9 cellular contexts compared by ENCODE assay signal in genomic region chr18:54359233-54359632, GRCh38. TPM values are rescaled to one million over a fixed set of nuclear protein-coding genes. Genes with fewer than 3 reads are reported as not detected.
A peak's percentile ranks its signal among the peaks of the same experiment; 100 is the strongest.
DNase-seq lines count a peak whose midpoint lies in the region; ATAC-seq and TF ChIP-seq lines count a peak whose summit lies in the region.
"Had no signal": no experiment of that assay in that cellular context is flagged by ENCODE, and none has a peak within 500 bp of the region (broad histone marks: within the 10 kb centered on the region; RNA-seq: fewer than 3 reads in every experiment).

No MANE protein-coding gene starts in this region.

- H3K27ac Mint-ChIP-seq in activated CD8-positive, alpha-beta T cell treated with anti-CD3 and anti-CD28 coated beads for 36 hours, result no peak overlapping the region
- H3K27ac Mint-ChIP-seq in type B pancreatic cell, result no peak overlapping the region

- peak overlapping the region; percentile 98 for H3K4me3 Mint-ChIP-seq in activated CD8-positive, alpha-beta T cell treated with anti-CD3 and anti-CD28 coated beads for 36 hours
- H3K4me3 Mint-ChIP-seq in type B pancreatic cell, result peak overlapping the region; percentile 99

- H3K27me3 Mint-ChIP-seq in activated CD8-positive, alpha-beta T cell treated with anti-CD3 and anti-CD28 coated beads for 36 hours, result peaks cover 3% of the 10 kb centered on the region
- H3K27me3 Mint-ChIP-seq in type B pancreatic cell, result peaks cover 2% of the 10 kb centered on the region

- H3K36me3 ChIP-seq in heart left ventricle, result no peaks in the 10 kb centered on the region

- H3K9me3 ChIP-seq in heart left ventricle, result no peaks in the 10 kb centered on the region

- intact Hi-C loops in heart left ventricle (cut with DNase I) (loop anchor here in 5 of 10 donors (5.0 to 10.0 kb wide), 2 partner anchors 87 to 134 kb away; partner anchors contain the start of gene MBD2 (in 5 of the 5)), cardiac septum (cut with DNase I) (loop anchor here (5.0 kb wide), 1 partner anchor 137 kb away; the partner anchor contains the start of gene MBD2)
- intact Hi-C loops in activated CD8-positive, alpha-beta T cell treated with anti-CD3 and anti-CD28 coated beads for 36 hours (cut with micrococcal nuclease), result loop anchor here (5.0 to 10.0 kb wide), 2 partner anchors 72 to 184 kb away; no protein-coding TSS in a partner anchor

- POLR2A ChIA-PET in activated CD8-positive, alpha-beta T cell treated with anti-CD3 and anti-CD28 coated beads for 36 hours (lab: Charles Lee), result no interaction called here

- ATAC-seq in heart left ventricle, result no peak
- ATAC-seq in activated CD8-positive, alpha-beta T cell treated with anti-CD3 and anti-CD28 coated beads for 36 hours, result no peak
- ATAC-seq in GM21786 (IDR thresholded peaks at IDR 0.05; ENCODE audit: unreplicated experiment), result no peak

- peaks cover 0 to 15% (median 7%) of the 10 kb centered on the region in 12 donors for H3K4me1 ChIP-seq in heart left ventricle

- WGBS in heart left ventricle, 4 donors, result 73 to 74% (median 74%) methylated on average over 6 of the region's 6 CpGs

- H3K9me3 Mint-ChIP-seq in activated CD8-positive, alpha-beta T cell treated with anti-CD3 and anti-CD28 coated beads for 36 hours, result no peaks in the 10 kb centered on the region
- no peaks in the 10 kb centered on the region for H3K9me3 Mint-ChIP-seq in type B pancreatic cell

- peak overlapping the region in 8 of 12 donors; percentile 69 to 88 (median 78) for H3K4me3 ChIP-seq in heart left ventricle

- H3K27me3 ChIP-seq in heart left ventricle, result no peaks in the 10 kb centered on the region

- no peak overlapping the region for H3K27ac ChIP-seq in heart left ventricle

- H3K36me3 Mint-ChIP-seq in activated CD8-positive, alpha-beta T cell treated with anti-CD3 and anti-CD28 coated beads for 36 hours (ENCODE audit: low read depth), result peaks cover 3% of the 10 kb centered on the region
- H3K36me3 Mint-ChIP-seq in type B pancreatic cell, result peaks cover 14% of the 10 kb centered on the region

- no peak for TF ChIP-seq POLR2A in heart left ventricle (IDR thresholded peaks at IDR 0.05)

- H3K4me1 Mint-ChIP-seq in activated CD8-positive, alpha-beta T cell treated with anti-CD3 and anti-CD28 coated beads for 36 hours (ENCODE audit: low read depth), result peaks cover 9% of the 10 kb centered on the region
- H3K4me1 Mint-ChIP-seq in type B pancreatic cell (ENCODE audit: unreplicated experiment), result peaks cover 7% of the 10 kb centered on the region

- CTCF ChIA-PET in activated CD8-positive, alpha-beta T cell treated with anti-CD3 and anti-CD28 coated beads for 36 hours (lab: Charles Lee), result interaction anchor here (1.1 to 4.1 kb wide), 3 partner anchors 32 to 312 kb away, joined by 3 to 20 read pairs (median 7); partner anchors contain the start of gene POLI

- no peak for TF ChIP-seq CTCF in heart left ventricle (IDR thresholded peaks at IDR 0.05)
- no peak for TF ChIP-seq CTCF in activated CD8-positive, alpha-beta T cell treated with anti-CD3 and anti-CD28 coated beads for 36 hours (IDR thresholded peaks at IDR 0.05)
- TF ChIP-seq CTCF in type B pancreatic cell (conservative IDR thresholded peaks at IDR 0.05), result no peak

- DNase-seq in heart left ventricle (no peak), cardiac septum (ENCODE audit: low spot score) (no peak), iris pigment epithelial cell (ENCODE audit: low read depth) (peak; percentile 17), type B pancreatic cell (ENCODE audit: extremely low spot score, unreplicated experiment) (no peak), NCI-H526 treated with DMSO at 0.1 percent for 48 hours (lab: John Stamatoyannopoulos, UW) (no peak), AG08396 (ENCODE audit: low spot score) (no peak)
- DNase-seq in activated CD8-positive, alpha-beta T cell treated with anti-CD3 and anti-CD28 coated beads for 36 hours, result no peak
- DNase-seq: GDM1 had no signal

RNA-seq across cellular contexts. Expression of gene C18orf54, which starts 1.5 kb away (rescaled TPM):
- total RNA-seq in heart left ventricle (1 to 10 TPM in 6 of 9 donors, under 1 TPM in 3; 0.46 to 2.4 (median 1.1) TPM), cardiac septum (1.4 TPM), type B pancreatic cell (ENCODE audit: low replicate concordance) (3.8 and 18.4 TPM in 2 replicates)
- under 1 TPM; 0.50 to 0.94 TPM for polyA plus RNA-seq in heart left ventricle
- 1 to 10 TPM; 7.3 to 7.6 TPM for total RNA-seq in activated CD8-positive, alpha-beta T cell treated with anti-CD3 and anti-CD28 coated beads for 36 hours

RNA-seq across cellular contexts. Expression of gene STARD6, which starts 1.6 kb away (rescaled TPM):
- total RNA-seq in heart left ventricle (not detected), cardiac septum (not detected), type B pancreatic cell (ENCODE audit: low replicate concordance) (not detected in 2 replicates)
- polyA plus RNA-seq in heart left ventricle, result not detected
- not detected for total RNA-seq in activated CD8-positive, alpha-beta T cell treated with anti-CD3 and anti-CD28 coated beads for 36 hours
